Comparison of ENCODE assay signal across 9 cellular contexts in the genomic region with DNA sequence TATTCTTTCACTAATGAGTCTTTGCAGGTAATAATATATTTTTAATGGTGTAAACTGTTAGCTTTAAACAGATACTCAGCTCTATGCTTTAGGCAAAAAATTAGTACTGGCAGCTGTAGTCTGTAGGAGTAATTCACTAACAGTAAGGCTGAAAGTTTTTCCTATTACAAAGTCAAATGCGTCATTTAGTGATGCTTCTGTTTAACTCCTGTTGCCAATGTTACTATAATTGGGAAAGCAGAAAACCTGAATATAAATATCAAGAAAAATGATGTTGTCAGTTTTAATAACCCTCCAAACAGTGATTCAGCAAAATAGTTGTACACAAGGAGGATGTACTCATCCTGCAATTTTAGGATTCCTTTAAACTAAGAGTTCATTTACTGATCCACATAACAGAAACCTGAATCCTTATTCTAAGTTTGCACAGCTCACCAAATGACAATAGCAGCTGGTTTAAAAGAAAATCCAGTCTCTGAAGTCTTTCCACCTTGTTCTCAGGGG. TPM values are rescaled to one million over a fixed set of nuclear protein-coding genes. Genes with fewer than 3 reads are reported as not detected.
DNase-seq lines count a peak whose midpoint lies in the region; ATAC-seq and TF ChIP-seq lines count a peak whose summit lies in the region.
"Had no signal": no experiment of that assay in that cellular context is flagged by ENCODE, and none has a peak within 500 bp of the region (broad histone marks: within the 10 kb centered on the region; RNA-seq: fewer than 3 reads in every experiment).

No MANE protein-coding gene starts in this region.

- H3K36me3 ChIP-seq in BJ (ENCODE audit: control insufficient read depth, insufficient read depth, low read length) (no peaks in the 10 kb centered on the region), colonic mucosa (no peaks in the 10 kb centered on the region), neural progenitor cell (no peaks in the 10 kb centered on the region)

- peak overlapping the region; percentile 48 for H3K4me2 ChIP-seq in neural progenitor cell

- TF ChIP-seq CTCF in BJ (IDR thresholded peaks at IDR 0.05; ENCODE audit: insufficient read depth, low read depth, low read length): no peak
- TF ChIP-seq CTCF in colonic mucosa (IDR thresholded peaks at IDR 0.05): no peak
- no peak for TF ChIP-seq CTCF in neural progenitor cell (IDR thresholded peaks at IDR 0.05)
- TF ChIP-seq CTCF in progenitor cell of endocrine pancreas (IDR thresholded peaks at IDR 0.05; ENCODE audit: unreplicated experiment): no peak

- H3F3A ChIP-seq in neural progenitor cell (ENCODE audit: low read depth): peaks cover 27% of the 10 kb centered on the region

- H3K36me3 Mint-ChIP-seq in neural progenitor cell (no peaks in the 10 kb centered on the region), progenitor cell of endocrine pancreas (ENCODE audit: insufficient read depth) (peaks cover 2% of the 10 kb centered on the region)

- H3K4me3 Mint-ChIP-seq in neural progenitor cell: no peak overlapping the region
- no peak overlapping the region for H3K4me3 Mint-ChIP-seq in progenitor cell of endocrine pancreas (ENCODE audit: low read depth)

- H3K9me3 ChIP-seq in colonic mucosa: no peaks in the 10 kb centered on the region
- no peaks in the 10 kb centered on the region for H3K9me3 ChIP-seq in neural progenitor cell (ENCODE audit: low read depth)

- H3K4me3 ChIP-seq in BJ (ENCODE audit: low read depth, low read length) (no peak overlapping the region), colonic mucosa (no peak overlapping the region), neural progenitor cell (no peak overlapping the region)

- no peak overlapping the region for H2AFZ ChIP-seq in neural progenitor cell (replicated peaks)

- H3K27me3 Mint-ChIP-seq in neural progenitor cell (ENCODE audit: insufficient read depth, low read depth) (peaks cover 3% of the 10 kb centered on the region), progenitor cell of endocrine pancreas (no peaks in the 10 kb centered on the region)

- peaks cover 28% of the 10 kb centered on the region for H3K4me1 Mint-ChIP-seq in neural progenitor cell
- H3K4me1 Mint-ChIP-seq in progenitor cell of endocrine pancreas (ENCODE audit: low read depth): peaks cover 36% of the 10 kb centered on the region

- H3K79me2 ChIP-seq in neural progenitor cell (ENCODE audit: low read depth): peaks cover 80% of the 10 kb centered on the region

- POLR2A ChIA-PET in BJ (lab: Charles Lee): no interaction called here

- peak overlapping the region in 1 of 2 donors; percentile 51 for H3K9ac ChIP-seq in colonic mucosa (ENCODE audit: low read depth in 2 of 2, low read length in 2 of 2)
- no peak overlapping the region for H3K9ac ChIP-seq in neural progenitor cell

- no peaks in the 10 kb centered on the region for H3K9me3 Mint-ChIP-seq in neural progenitor cell
- H3K9me3 Mint-ChIP-seq in progenitor cell of endocrine pancreas (ENCODE audit: low read depth): no peaks in the 10 kb centered on the region

- CTCF ChIA-PET in BJ (lab: Yijun Ruan, JAX): interaction anchor here (0.9 kb wide), 1 partner anchor 49 kb away, joined by 3 read pairs; no protein-coding TSS in a partner anchor

- no peak overlapping the region for H3K27ac Mint-ChIP-seq in neural progenitor cell
- no peak overlapping the region for H3K27ac Mint-ChIP-seq in progenitor cell of endocrine pancreas

- no peak for ATAC-seq in HG03095 (IDR thresholded peaks at IDR 0.05; ENCODE audit: unreplicated experiment)

- DNase-seq in BJ (ENCODE audit: low read depth) (peak; percentile 83), LHCN-M2 (ENCODE audit: low read depth) (peak; percentile 68), colonic mucosa (no peak), neural progenitor cell (ENCODE audit: low spot score) (no peak), progenitor cell of endocrine pancreas (ENCODE audit: low spot score, unreplicated experiment) (no peak), NCI-H446 (lab: John Stamatoyannopoulos, UW) (no peak)
- DNase-seq in activated CD4-positive, CD25-positive, alpha-beta regulatory T cell (lab: John Stamatoyannopoulos, UW): no peak
- DNase-seq: NCI-H2029 had no signal

- intact Hi-C loops in colonic mucosa (cut with DNase I): no loop called here

- H3K4me1 ChIP-seq in colonic mucosa (peaks cover 19% of the 10 kb centered on the region), neural progenitor cell (peaks cover 30% of the 10 kb centered on the region)

- H4K20me1 ChIP-seq in neural progenitor cell (ENCODE audit: low read depth): peaks cover 58% of the 10 kb centered on the region

- H3K27me3 ChIP-seq in BJ (ENCODE audit: control insufficient read depth, insufficient read depth, low read length): no peaks in the 10 kb centered on the region
- no peaks in the 10 kb centered on the region for H3K27me3 ChIP-seq in colonic mucosa
- H3K27me3 ChIP-seq in neural progenitor cell: peaks cover 8% of the 10 kb centered on the region

- H3K27ac ChIP-seq in colonic mucosa (peak overlapping the region; percentile 85), neural progenitor cell (peak overlapping the region; percentile 54)

RNA-seq across cellular contexts. Expression of gene CDR2, which starts 4.3 kb away (rescaled TPM):
- 41.5 and 44.4 TPM in 2 replicates for polyA plus RNA-seq in BJ (2011; rRNA removed)
- 23.1 and 23.7 TPM in 2 replicates for polyA minus RNA-seq in BJ (2011; rRNA and poly(A)+ RNA removed)
- total RNA-seq in LHCN-M2 (2014; rRNA removed) (21.7 and 24.2 TPM in 2 replicates), colonic mucosa (10 to 100 TPM; 24.0 to 31.5 TPM), neural progenitor cell (ENCODE audit: low replicate concordance) (20.4 and 28.0 TPM in 2 replicates), progenitor cell of endocrine pancreas (16.6 and 17.7 TPM in 2 replicates)
- polyA plus RNA-seq in LHCN-M2 (2012): 15.5 TPM

Comparison
In these comparisons a context has a peak if more than half of its experiments do, and no peak if none do; other contexts are left out.
1. DNase-seq: peak in BJ (single experiment) and LHCN-M2 (single experiment); none in colonic mucosa (single experiment), neural progenitor cell (single experiment), activated CD4-positive, CD25-positive, alpha-beta regulatory T cell (0 of 4), progenitor cell of endocrine pancreas (single experiment) and NCI-H446 (0 of 2).